In genomic region chr17:79844869-79845600, GRCh38 we compare ENCODE assay signal across 7 cellular contexts. TPM values are rescaled to one million over a fixed set of nuclear protein-coding genes. Genes with fewer than 3 reads are reported as not detected.
DNase-seq lines count a peak whose midpoint lies in the region; ATAC-seq and TF ChIP-seq lines count a peak whose summit lies in the region.

No MANE protein-coding gene starts in this region.

- H3K4me1 Mint-ChIP-seq in activated CD4-positive, alpha-beta memory T cell treated with anti-CD3 and anti-CD28 coated beads for 36 hours (ENCODE audit: low read depth): peaks cover 21% of the 10 kb centered on the region
- H3K4me1 Mint-ChIP-seq in nephron progenitor cell: peaks cover 34% of the 10 kb centered on the region

- no peak overlapping the region for H3K27ac ChIP-seq in KMS-11

- H3K4me3 ChIP-seq in KMS-11 (IDR thresholded peaks at IDR 0.05; ENCODE audit: insufficient read depth, low read depth, low read length): no peak overlapping the region

- ATAC-seq in esophagus mucosa (peak; percentile 31), GM18517 (IDR thresholded peaks at IDR 0.05; ENCODE audit: unreplicated experiment) (no peak), HG03342 (IDR thresholded peaks at IDR 0.05; ENCODE audit: unreplicated experiment) (no peak)

- peak; percentile 74 for TF ChIP-seq CTCF in KMS-11 (conservative IDR thresholded peaks at IDR 0.05; ENCODE audit: low read depth, low read length)
- peak; percentile 78 for TF ChIP-seq CTCF in nephron progenitor cell (IDR thresholded peaks at IDR 0.05)

- no peaks in the 10 kb centered on the region for H3K36me3 Mint-ChIP-seq in activated CD4-positive, alpha-beta memory T cell treated with anti-CD3 and anti-CD28 coated beads for 36 hours
- H3K36me3 Mint-ChIP-seq in nephron progenitor cell (ENCODE audit: low read depth): no peaks in the 10 kb centered on the region

- CTCF ChIA-PET in activated CD4-positive, alpha-beta memory T cell treated with anti-CD3 and anti-CD28 coated beads for 36 hours (lab: Charles Lee): interaction anchor here (0.6 to 3.0 kb wide), 12 partner anchors 8 to 149 kb away, joined by 3 to 13 read pairs (median 4); no protein-coding TSS in a partner anchor

- H3K79me2 ChIP-seq in KMS-11 (ENCODE audit: insufficient read depth, low read depth): no peaks in the 10 kb centered on the region

- peaks cover 86% of the 10 kb centered on the region for H3K27me3 ChIP-seq in KMS-11 (ENCODE audit: insufficient read depth, low read depth)

- H2AFZ ChIP-seq in KMS-11 (ENCODE audit: low read depth): peak overlapping the region; percentile 47; the same call in 1 of the 2 replicates

- H3K36me3 ChIP-seq in KMS-11 (ENCODE audit: insufficient read depth): no peaks in the 10 kb centered on the region

- POLR2A ChIA-PET in activated CD4-positive, alpha-beta memory T cell treated with anti-CD3 and anti-CD28 coated beads for 36 hours (lab: Charles Lee): no interaction called here

- H3K4me1 ChIP-seq in KMS-11 (ENCODE audit: low read depth, poor library complexity, severe bottlenecking): peaks cover 31% of the 10 kb centered on the region

- H3K27ac Mint-ChIP-seq in activated CD4-positive, alpha-beta memory T cell treated with anti-CD3 and anti-CD28 coated beads for 36 hours: no peak overlapping the region
- no peak overlapping the region for H3K27ac Mint-ChIP-seq in nephron progenitor cell

- no peaks in the 10 kb centered on the region for H4K20me1 ChIP-seq in KMS-11 (ENCODE audit: insufficient read depth)

- H3K27me3 Mint-ChIP-seq in activated CD4-positive, alpha-beta memory T cell treated with anti-CD3 and anti-CD28 coated beads for 36 hours: peaks cover 37% of the 10 kb centered on the region
- H3K27me3 Mint-ChIP-seq in nephron progenitor cell (ENCODE audit: low read depth, poor library complexity): peaks cover 87% of the 10 kb centered on the region

- H3K9ac ChIP-seq in KMS-11: no peak overlapping the region

- H3K9me3 Mint-ChIP-seq in activated CD4-positive, alpha-beta memory T cell treated with anti-CD3 and anti-CD28 coated beads for 36 hours: no peaks in the 10 kb centered on the region
- H3K9me3 Mint-ChIP-seq in nephron progenitor cell: no peaks in the 10 kb centered on the region

- DNase-seq in EH (ENCODE audit: low read depth) (peak; percentile 42), nephron progenitor cell (peak; percentile 71)
- DNase-seq in activated CD4-positive, alpha-beta memory T cell treated with anti-CD3 and anti-CD28 coated beads for 36 hours: peak; percentile 63

- intact Hi-C loops in activated CD4-positive, alpha-beta memory T cell treated with anti-CD3 and anti-CD28 coated beads for 36 hours (cut with micrococcal nuclease): loop anchor here (10.0 kb wide), 1 partner anchor 80 kb away; no protein-coding TSS in a partner anchor

- H3K4me3 Mint-ChIP-seq in activated CD4-positive, alpha-beta memory T cell treated with anti-CD3 and anti-CD28 coated beads for 36 hours: no peak overlapping the region
- H3K4me3 Mint-ChIP-seq in nephron progenitor cell: peak overlapping the region; percentile 74

- peak overlapping the region; percentile 45 for H3K4me2 ChIP-seq in KMS-11

RNA-seq across cellular contexts. Expression of gene CBX4, which starts 5.8 kb away (rescaled TPM):
- total RNA-seq in activated CD4-positive, alpha-beta memory T cell treated with anti-CD3 and anti-CD28 coated beads for 36 hours: 10 to 100 TPM; 14.0 to 14.2 TPM
- total RNA-seq in esophagus mucosa: 25.2 TPM

RNA-seq across cellular contexts. Expression of gene CBX8, which starts 48.2 kb away (rescaled TPM):
- 1 to 10 TPM; 4.5 to 4.6 TPM for total RNA-seq in activated CD4-positive, alpha-beta memory T cell treated with anti-CD3 and anti-CD28 coated beads for 36 hours
- total RNA-seq in esophagus mucosa: 3.8 TPM
